ENCODE assay signal across 17 cellular contexts in genomic region chr11:1231396-1232327, GRCh38. TPM values are rescaled to one million over a fixed set of nuclear protein-coding genes. Genes with fewer than 3 reads are reported as not detected.
A peak's percentile ranks its signal among the peaks of the same experiment; 100 is the strongest.
DNase-seq lines count a peak whose midpoint lies in the region; ATAC-seq and TF ChIP-seq lines count a peak whose summit lies in the region.
"Had no signal": no experiment of that assay in that cellular context is flagged by ENCODE, and none has a peak within 500 bp of the region (broad histone marks: within the 10 kb centered on the region; RNA-seq: fewer than 3 reads in every experiment).

No MANE protein-coding gene starts in this region.

- peak overlapping the region in 1 of 4 donors; percentile 87 for H3K27ac ChIP-seq in transverse colon
- H3K27ac ChIP-seq: KMS-11, upper lobe of left lung had no signal

- TF ChIP-seq EP300 in transverse colon (IDR thresholded peaks at IDR 0.05; ENCODE audit: low read depth): no peak

- no peaks in the 10 kb centered on the region for H3K27me3 ChIP-seq in transverse colon
- H3K27me3 ChIP-seq: upper lobe of left lung had no signal

- H3K9me3 Mint-ChIP-seq in T-helper 2 cell treated with Interferon-gamma antibody and Interleukin-4, amounts not matched to agents 5 μg/mL and 100 μg/mL, for 36 hours: no peaks in the 10 kb centered on the region
- H3K9me3 Mint-ChIP-seq: immature natural killer cell, mesothelial cell of epicardium had no signal

- in situ Hi-C loops in transverse colon (cut with MboI; ENCODE audit: low pct_ligation_motif_present in 1 of 4, low pct_unique_long_range_greater_than_20kb in 1 of 4, low sequenced_read_pairs in 3 of 4): no loop called here
- in situ Hi-C loops in GM13977 (cut with MboI; ENCODE audit: low pct_unique_long_range_greater_than_20kb, low sequenced_read_pairs, unreplicated experiment): no loop called here

- TF ChIP-seq POLR2A in transverse colon (IDR thresholded peaks at IDR 0.05): no peak

- no peaks in the 10 kb centered on the region for H3K36me3 Mint-ChIP-seq in T-helper 2 cell treated with Interferon-gamma antibody and Interleukin-4, amounts not matched to agents 5 μg/mL and 100 μg/mL, for 36 hours (ENCODE audit: low read depth)
- H3K36me3 Mint-ChIP-seq: immature natural killer cell, mesothelial cell of epicardium had no signal

- peaks cover 7 to 54% (median 40%) of the 10 kb centered on the region in 4 donors for H3K4me1 ChIP-seq in transverse colon
- H3K4me1 ChIP-seq: Caco-2, upper lobe of left lung had no signal

- no peak for ATAC-seq in left ventricle myocardium superior
- ATAC-seq in GM21786 (IDR thresholded peaks at IDR 0.05; ENCODE audit: unreplicated experiment): no peak
- ATAC-seq: activated CD8-positive, alpha-beta T cell treated with anti-CD3 and anti-CD28 coated beads, Interleukin-2, amount 10 ng/mL, durations not matched to agents 7 days and 5 days had no signal

- intact Hi-C loops in left ventricle myocardium superior (cut with micrococcal nuclease): no loop called here
- intact Hi-C loops in transverse colon (cut with DNase I; ENCODE audit: low total_unique reads): no loop called here

- H3K36me3 ChIP-seq in transverse colon: no peaks in the 10 kb centered on the region
- H3K36me3 ChIP-seq: upper lobe of left lung had no signal

- H3K9me3 ChIP-seq in transverse colon: no peaks in the 10 kb centered on the region
- H3K9me3 ChIP-seq: Caco-2, upper lobe of left lung had no signal

- no peak overlapping the region for H3K4me3 ChIP-seq in transverse colon
- H3K4me3 ChIP-seq: upper lobe of left lung had no signal

- no peak overlapping the region for H3K4me3 Mint-ChIP-seq in T-helper 2 cell treated with Interferon-gamma antibody and Interleukin-4, amounts not matched to agents 5 μg/mL and 100 μg/mL, for 36 hours
- H3K4me3 Mint-ChIP-seq: activated CD8-positive, alpha-beta T cell treated with anti-CD3 and anti-CD28 coated beads, Interleukin-2, amount 10 ng/mL, durations not matched to agents 7 days and 5 days; immature natural killer cell; mesothelial cell of epicardium had no signal

- H3K27me3 Mint-ChIP-seq in T-helper 2 cell treated with Interferon-gamma antibody and Interleukin-4, amounts not matched to agents 5 μg/mL and 100 μg/mL, for 36 hours (ENCODE audit: low read depth): no peaks in the 10 kb centered on the region

- peak; percentile 57 for DNase-seq in activated effector memory CD4-positive, alpha-beta T cell treated with anti-CD3 and anti-CD28 coated beads, Interleukin-2, amount 50 U/mL, for 16 hours
- no peak for DNase-seq in activated effector memory CD4-positive, alpha-beta T cell treated with Interleukin-2 at 50 U/mL for 16 hours
- DNase-seq in NCI-H1105 (lab: John Stamatoyannopoulos, UW): peak; percentile 25
- DNase-seq in left ventricle myocardium superior: peak; percentile 26
- DNase-seq in transverse colon: peak; percentile 33
- DNase-seq in GM13977 (ENCODE audit: low spot score): no peak
- no peak for DNase-seq in T-helper 2 cell treated with Interferon-gamma antibody and Interleukin-4, amounts not matched to agents 5 μg/mL and 100 μg/mL, for 36 hours (ENCODE audit: low spot score)
- DNase-seq: activated CD8-positive, alpha-beta T cell treated with anti-CD3 and anti-CD28 coated beads, Interleukin-2, amount 10 ng/mL, durations not matched to agents 7 days and 5 days; immature natural killer cell; NCI-H1436; small intestine had no signal

- H3K27ac Mint-ChIP-seq in T-helper 2 cell treated with Interferon-gamma antibody and Interleukin-4, amounts not matched to agents 5 μg/mL and 100 μg/mL, for 36 hours: no peak overlapping the region
- H3K27ac Mint-ChIP-seq: activated CD8-positive, alpha-beta T cell treated with anti-CD3 and anti-CD28 coated beads, Interleukin-2, amount 10 ng/mL, durations not matched to agents 7 days and 5 days; immature natural killer cell; mesothelial cell of epicardium had no signal

- WGBS in transverse colon (ENCODE audit: low coverage in 1 of 2), 2 donors: 56% methylated on average over 16 of the region's 31 CpGs; no CpG with 5 or more reads in 1 of the 2 donors

- TF ChIP-seq CTCF in transverse colon (IDR thresholded peaks at IDR 0.05) (no peak), GM13977 (IDR thresholded peaks at IDR 0.05; ENCODE audit: extremely low read depth, insufficient read depth, missing control alignments) (no peak)

- no peaks in the 10 kb centered on the region for H3K4me1 Mint-ChIP-seq in T-helper 2 cell treated with Interferon-gamma antibody and Interleukin-4, amounts not matched to agents 5 μg/mL and 100 μg/mL, for 36 hours (ENCODE audit: low read depth)
- H3K4me1 Mint-ChIP-seq: immature natural killer cell, mesothelial cell of epicardium had no signal

RNA-seq across cellular contexts. Expression of gene MUC5B, which starts 8.8 kb away (rescaled TPM):
- not detected for total RNA-seq in left ventricle myocardium superior
- 100 to 1,000 TPM in 2 of 4 donors, 10 to 100 TPM in 2; 58.0 to 825 (median 85.6) TPM for total RNA-seq in transverse colon
- total RNA-seq: activated CD8-positive, alpha-beta T cell treated with anti-CD3 and anti-CD28 coated beads, Interleukin-2, amount 10 ng/mL, durations not matched to agents 7 days and 5 days; Caco-2; glomerular endothelial cell; mesothelial cell of epicardium had no signal

Comparison
In these comparisons a context has a peak if more than half of its experiments do, and no peak if none do; other contexts are left out.
1. DNase-seq: peak in activated effector memory CD4-positive, alpha-beta T cell treated with anti-CD3 and anti-CD28 coated beads, Interleukin-2, amount 50 U/mL, for 16 hours (single experiment), NCI-H1105 (single experiment), left ventricle myocardium superior (single experiment) and transverse colon (single experiment); none in activated effector memory CD4-positive, alpha-beta T cell treated with Interleukin-2 at 50 U/mL for 16 hours (single experiment), GM13977 (single experiment) and T-helper 2 cell treated with Interferon-gamma antibody and Interleukin-4, amounts not matched to agents 5 μg/mL and 100 μg/mL, for 36 hours (single experiment).
2. RNA of gene MUC5B, which starts 8.8 kb away (total RNA-seq): 58.0 to 825 TPM in transverse colon; not detected in left ventricle myocardium superior (single experiment); every median in the first group is over 10 times any median in the second.